23 cellular contexts compared by ENCODE assay signal in genomic region chr17:80712089-80712488, GRCh38.
DNase-seq lines count a peak whose midpoint lies in the region; ATAC-seq and TF ChIP-seq lines count a peak whose summit lies in the region.
"Had no signal": no experiment of that assay in that cellular context is flagged by ENCODE, and none has a peak within 500 bp of the region (broad histone marks: within the 10 kb centered on the region; RNA-seq: fewer than 3 reads in every experiment).

No MANE protein-coding gene starts in this region.

- no peak overlapping the region for H3K4me3 Mint-ChIP-seq in activated CD8-positive, alpha-beta memory T cell treated with anti-CD3 and anti-CD28 coated beads, Interleukin-2, amount 10 ng/mL, durations not matched to agents 7 days and 5 days
- peak overlapping the region; percentile 39 for H3K4me3 Mint-ChIP-seq in activated T-helper 1 cell treated with anti-CD3 and anti-CD28 coated beads, Interleukin-12 subunit alpha, Interleukin-12 subunit beta, Interleukin-2, Interleukin-4 antibody, amounts not matched to agents 30 ng/mL and 10 ng/mL and 1 ng/mL, durations not matched to agents 14 hours and 24 hours and 36 hours
- peak overlapping the region in 3 of 5 donors; percentile 33 to 71 (median 62) for H3K4me3 Mint-ChIP-seq in immature natural killer cell
- H3K4me3 Mint-ChIP-seq: CD4-positive, CD25-positive, alpha-beta regulatory T cell; HFFc6 had no signal

- peaks cover 54% of the 10 kb centered on the region for H3K4me1 Mint-ChIP-seq in activated CD8-positive, alpha-beta memory T cell treated with anti-CD3 and anti-CD28 coated beads, Interleukin-2, amount 10 ng/mL, durations not matched to agents 7 days and 5 days
- H3K4me1 Mint-ChIP-seq in activated T-helper 1 cell treated with anti-CD3 and anti-CD28 coated beads, Interleukin-12 subunit alpha, Interleukin-12 subunit beta, Interleukin-2, Interleukin-4 antibody, amounts not matched to agents 30 ng/mL and 10 ng/mL and 1 ng/mL, durations not matched to agents 14 hours and 24 hours and 36 hours (ENCODE audit: low read depth), result peaks cover 74% of the 10 kb centered on the region
- H3K4me1 Mint-ChIP-seq in immature natural killer cell, result peaks cover 27 to 39% of the 10 kb centered on the region in 2 donors

- no peak overlapping the region for H3K14ac ChIP-seq in IMR-90 (replicated peaks; ENCODE audit: low read depth, low read length)

- no peak overlapping the region for H3K56ac ChIP-seq in IMR-90 (ENCODE audit: extremely low read depth, insufficient read depth, low read length)

- TF ChIP-seq RAD21 in IMR-90 (IDR thresholded peaks at IDR 0.05; ENCODE audit: low read length), result no peak

- CTCF ChIA-PET in activated CD8-positive, alpha-beta memory T cell treated with anti-CD3 and anti-CD28 coated beads, Interleukin-2, amount 10 ng/mL, durations not matched to agents 7 days and 5 days (lab: Charles Lee), result interaction anchor here (0.7 kb wide), 1 partner anchor 9 kb away, joined by 3 read pairs; no protein-coding TSS in a partner anchor
- CTCF ChIA-PET in IMR-90 (lab: Yijun Ruan, JAX), result no interaction called here

- H4K20me1 ChIP-seq in IMR-90 (ENCODE audit: insufficient read depth, low read length), result no peaks in the 10 kb centered on the region

- dilution Hi-C loops in IMR-90 (cut with HindIII; ENCODE audit: low sequenced_read_pairs, unreplicated experiment), result no loop called here

- TF ChIP-seq POLR2A in IMR-90 (IDR thresholded peaks at IDR 0.05; ENCODE audit: low read depth, low read length), result no peak

- no peak overlapping the region for H3K27ac ChIP-seq in IMR-90 (ENCODE audit: insufficient read depth, low read length)

- no peak overlapping the region for H2BK15ac ChIP-seq in IMR-90 (ENCODE audit: low read depth, low read length)

- no CpG with 5 or more reads among the region's 4 CpGs for WGBS in IMR-90 (ENCODE audit: extremely low coverage in 2 of 2, insufficient read length in 1 of 2), 2 experiments

- no TSS peak for BruUV-seq in IMR-90 (replicated peaks; lab: Mats Ljungman, UMichigan)

- no peaks in the 10 kb centered on the region for H3K9me3 ChIP-seq in IMR-90 (ENCODE audit: control insufficient read depth, insufficient read depth, low read length)
- H3K9me3 ChIP-seq: BE2C had no signal

- H2AK9ac ChIP-seq in IMR-90 (replicated peaks; ENCODE audit: low read depth, low read length, poor library complexity), result no peak overlapping the region

- no peak for TF ChIP-seq CTCF in IMR-90 (conservative IDR thresholded peaks at IDR 0.05; ENCODE audit: low read depth, low read length)

- H3K9ac ChIP-seq in IMR-90 (ENCODE audit: low read depth, low read length), result no peak overlapping the region

- H3K27me3 ChIP-seq in IMR-90 (ENCODE audit: control insufficient read depth, insufficient read depth, low read length), result no peaks in the 10 kb centered on the region
- H3K27me3 ChIP-seq: BE2C had no signal

- H3K9me1 ChIP-seq in IMR-90 (ENCODE audit: insufficient read depth, low read length), result no peaks in the 10 kb centered on the region

- no peak overlapping the region for H3K4me2 ChIP-seq in IMR-90 (ENCODE audit: low read depth, low read length)

- no peaks in the 10 kb centered on the region for H3K9me3 Mint-ChIP-seq in activated CD8-positive, alpha-beta memory T cell treated with anti-CD3 and anti-CD28 coated beads, Interleukin-2, amount 10 ng/mL, durations not matched to agents 7 days and 5 days (ENCODE audit: low read depth)
- H3K9me3 Mint-ChIP-seq in activated T-helper 1 cell treated with anti-CD3 and anti-CD28 coated beads, Interleukin-12 subunit alpha, Interleukin-12 subunit beta, Interleukin-2, Interleukin-4 antibody, amounts not matched to agents 30 ng/mL and 10 ng/mL and 1 ng/mL, durations not matched to agents 14 hours and 24 hours and 36 hours, result no peaks in the 10 kb centered on the region
- no peaks in the 10 kb centered on the region for H3K9me3 Mint-ChIP-seq in immature natural killer cell
- H3K9me3 Mint-ChIP-seq: CD8-positive, alpha-beta memory T cell; HFFc6 had no signal

- H2BK120ac ChIP-seq in IMR-90 (ENCODE audit: low read depth, low read length), result no peak overlapping the region

- peaks cover 29 to 52% of the 10 kb centered on the region in 2 experiments for H3K79me1 ChIP-seq in IMR-90 (ENCODE audit: low read depth in 1 of 2, low read length in 2 of 2)

- H3K18ac ChIP-seq in IMR-90 (ENCODE audit: low read depth, low read length), result no peak overlapping the region

- H3K27ac Mint-ChIP-seq in activated CD8-positive, alpha-beta memory T cell treated with anti-CD3 and anti-CD28 coated beads, Interleukin-2, amount 10 ng/mL, durations not matched to agents 7 days and 5 days, result peak overlapping the region; percentile 29
- H3K27ac Mint-ChIP-seq in activated T-helper 1 cell treated with anti-CD3 and anti-CD28 coated beads, Interleukin-12 subunit alpha, Interleukin-12 subunit beta, Interleukin-2, Interleukin-4 antibody, amounts not matched to agents 30 ng/mL and 10 ng/mL and 1 ng/mL, durations not matched to agents 14 hours and 24 hours and 36 hours, result peak overlapping the region; percentile 21
- peak overlapping the region in 5 of 6 donors; percentile 4 to 75 (median 23) for H3K27ac Mint-ChIP-seq in immature natural killer cell
- H3K27ac Mint-ChIP-seq: HFFc6 had no signal

- H3K4me3 ChIP-seq in IMR-90 (ENCODE audit: insufficient read depth, low read depth, low read length), result no peak overlapping the region
- H3K4me3 ChIP-seq: GM12878 had no signal

- peaks cover 16% of the 10 kb centered on the region; the same call in 1 of the 2 replicates for H3K36me3 ChIP-seq in IMR-90 (ENCODE audit: control insufficient read depth, insufficient read depth, low read length)

- in situ Hi-C loops in IMR-90 (cut with MboI; ENCODE audit: low sequenced_read_pairs), result no loop called here

- DNase-seq in activated CD8-positive, alpha-beta memory T cell treated with anti-CD3 and anti-CD28 coated beads, Interleukin-2, amount 10 ng/mL, durations not matched to agents 7 days and 5 days, result no peak
- DNase-seq in activated CD8-positive, alpha-beta memory T cell treated with anti-CD3 and anti-CD28 coated beads, Interleukin-2, amount 50 U/mL, for 48 hours, result no peak
- no peak for DNase-seq in IMR-90
- DNase-seq in activated T-helper 1 cell treated with anti-CD3 and anti-CD28 coated beads, Interleukin-12 subunit alpha, Interleukin-12 subunit beta, Interleukin-2, Interleukin-4 antibody, amounts not matched to agents 30 ng/mL and 10 ng/mL and 1 ng/mL, durations not matched to agents 14 hours and 24 hours and 36 hours (ENCODE audit: low spot score), result no peak
- DNase-seq in immature natural killer cell, result no peak
- DNase-seq in GM19238 (ENCODE audit: insufficient read length, low spot score), result no peak
- DNase-seq: ACHN; BE2C; C1 segment of cervical spinal cord; CD4-positive, CD25-positive, alpha-beta regulatory T cell; CD8-positive, alpha-beta memory T cell; COR-L47; DMS 273 treated with DMSO at 0.1 percent for 48 hours; DMS53; DND-41; EL; GOT3; H7; HFFc6 had no signal

- H3K27me3 Mint-ChIP-seq in activated CD8-positive, alpha-beta memory T cell treated with anti-CD3 and anti-CD28 coated beads, Interleukin-2, amount 10 ng/mL, durations not matched to agents 7 days and 5 days, result no peaks in the 10 kb centered on the region
- no peaks in the 10 kb centered on the region for H3K27me3 Mint-ChIP-seq in activated T-helper 1 cell treated with anti-CD3 and anti-CD28 coated beads, Interleukin-12 subunit alpha, Interleukin-12 subunit beta, Interleukin-2, Interleukin-4 antibody, amounts not matched to agents 30 ng/mL and 10 ng/mL and 1 ng/mL, durations not matched to agents 14 hours and 24 hours and 36 hours (ENCODE audit: insufficient read depth)
- peaks cover 0 to 2% (median 1%) of the 10 kb centered on the region in 3 donors for H3K27me3 Mint-ChIP-seq in immature natural killer cell (ENCODE audit: low read depth in 3 of 3)
- H3K27me3 Mint-ChIP-seq: CD4-positive, CD25-positive, alpha-beta regulatory T cell; CD8-positive, alpha-beta memory T cell had no signal

- H4K8ac ChIP-seq in IMR-90 (ENCODE audit: low read depth in 2 of 2, low read length in 2 of 2), result no peak overlapping the region

- no peak overlapping the region for H3K4ac ChIP-seq in IMR-90 (ENCODE audit: low read depth, low read length)

- no peak overlapping the region for H2BK20ac ChIP-seq in IMR-90 (ENCODE audit: low read depth, low read length)

- no peak for ATAC-seq in activated CD8-positive, alpha-beta memory T cell treated with anti-CD3 and anti-CD28 coated beads, Interleukin-2, amount 10 ng/mL, durations not matched to agents 7 days and 5 days
- ATAC-seq in IMR-90 (ENCODE audit: low read depth), result no peak
- ATAC-seq in GM18867 (IDR thresholded peaks at IDR 0.05; ENCODE audit: unreplicated experiment), result no peak
- no peak for ATAC-seq in esophagus mucosa
- ATAC-seq: GM12878, HCT116 had no signal

- H2AFZ ChIP-seq in IMR-90 (replicated peaks; ENCODE audit: low read length, poor library complexity), result no peak overlapping the region

- H3K4me1 ChIP-seq in IMR-90 (ENCODE audit: control insufficient read depth, insufficient read depth, low read length), result no peaks in the 10 kb centered on the region; the same call in 1 of the 2 replicates

- intact Hi-C loops in IMR-90 (cut with micrococcal nuclease), result no loop called here
- intact Hi-C loops in activated T-helper 1 cell treated with anti-CD3 and anti-CD28 coated beads, Interleukin-12 subunit alpha, Interleukin-12 subunit beta, Interleukin-2, Interleukin-4 antibody, amounts not matched to agents 30 ng/mL and 10 ng/mL and 1 ng/mL, durations not matched to agents 14 hours and 24 hours and 36 hours (cut with micrococcal nuclease), result no loop called here

- H3K36me3 Mint-ChIP-seq in activated CD8-positive, alpha-beta memory T cell treated with anti-CD3 and anti-CD28 coated beads, Interleukin-2, amount 10 ng/mL, durations not matched to agents 7 days and 5 days, result peaks cover 49% of the 10 kb centered on the region
- peaks cover 54% of the 10 kb centered on the region for H3K36me3 Mint-ChIP-seq in activated T-helper 1 cell treated with anti-CD3 and anti-CD28 coated beads, Interleukin-12 subunit alpha, Interleukin-12 subunit beta, Interleukin-2, Interleukin-4 antibody, amounts not matched to agents 30 ng/mL and 10 ng/mL and 1 ng/mL, durations not matched to agents 14 hours and 24 hours and 36 hours (ENCODE audit: low read depth)
- peaks cover 0 to 17% (median 11%) of the 10 kb centered on the region in 3 donors for H3K36me3 Mint-ChIP-seq in immature natural killer cell

- H3K23ac ChIP-seq in IMR-90 (ENCODE audit: low read depth, low read length), result no peak overlapping the region

- no peak overlapping the region for H4K5ac ChIP-seq in IMR-90 (ENCODE audit: low read depth, low read length)

- H2BK5ac ChIP-seq in IMR-90 (ENCODE audit: low read depth, low read length, poor library complexity, severe bottlenecking), result no peak overlapping the region

- H4K91ac ChIP-seq in IMR-90 (ENCODE audit: insufficient read depth, low read depth, low read length), result no peak overlapping the region

- H2AK5ac ChIP-seq in IMR-90 (ENCODE audit: low read depth, low read length), result no peak overlapping the region

- POLR2A ChIA-PET in IMR-90 (lab: Charles Lee; ENCODE audit: unreplicated experiment), result no interaction called here

TF ChIP-seq in IMR-90, 13 proteins besides CTCF, POLR2A, EP300 and RAD21:
- TF ChIP-seq BHLHE40 (IDR thresholded peaks at IDR 0.05; ENCODE audit: low read depth, low read length) (no peak), MAFK (IDR thresholded peaks at IDR 0.05; ENCODE audit: low read depth, low read length) (peak; percentile 90), MXI1 (IDR thresholded peaks at IDR 0.05; ENCODE audit: borderline replicate concordance, low read depth, low read length) (no peak)
